In the genomic region with DNA sequence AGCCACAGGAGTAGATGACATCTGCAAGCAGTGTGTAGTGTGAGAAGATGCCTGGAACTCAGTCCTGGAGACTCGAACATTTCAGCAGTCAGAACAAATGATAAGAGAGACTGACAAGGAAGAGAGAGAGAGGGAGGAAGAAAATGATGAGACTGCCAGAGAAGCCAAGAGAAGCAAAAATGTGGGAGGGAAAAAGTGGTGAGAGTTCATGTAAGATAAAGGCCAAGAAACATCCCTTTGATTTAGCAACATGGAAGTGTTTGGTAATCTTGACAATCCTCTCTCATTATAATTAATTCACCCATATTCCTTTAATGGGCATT, we compare ENCODE assay signal across 1 cellular context.
TF ChIP-seq lines count a peak whose summit lies in the region.

No MANE protein-coding gene starts in this region.

TF ChIP-seq in GM23338, 12 proteins besides CTCF, POLR2A, EP300 and RAD21 (continued from another document):
- TF ChIP-seq ZNF462 (CRISPR knock-in tag; IDR thresholded peaks at IDR 0.05) (no peak), EZH2 (IDR thresholded peaks at IDR 0.05; ENCODE audit: low read depth, unreplicated experiment) (no peak)
- TF ChIP-seq, protein P1, sequence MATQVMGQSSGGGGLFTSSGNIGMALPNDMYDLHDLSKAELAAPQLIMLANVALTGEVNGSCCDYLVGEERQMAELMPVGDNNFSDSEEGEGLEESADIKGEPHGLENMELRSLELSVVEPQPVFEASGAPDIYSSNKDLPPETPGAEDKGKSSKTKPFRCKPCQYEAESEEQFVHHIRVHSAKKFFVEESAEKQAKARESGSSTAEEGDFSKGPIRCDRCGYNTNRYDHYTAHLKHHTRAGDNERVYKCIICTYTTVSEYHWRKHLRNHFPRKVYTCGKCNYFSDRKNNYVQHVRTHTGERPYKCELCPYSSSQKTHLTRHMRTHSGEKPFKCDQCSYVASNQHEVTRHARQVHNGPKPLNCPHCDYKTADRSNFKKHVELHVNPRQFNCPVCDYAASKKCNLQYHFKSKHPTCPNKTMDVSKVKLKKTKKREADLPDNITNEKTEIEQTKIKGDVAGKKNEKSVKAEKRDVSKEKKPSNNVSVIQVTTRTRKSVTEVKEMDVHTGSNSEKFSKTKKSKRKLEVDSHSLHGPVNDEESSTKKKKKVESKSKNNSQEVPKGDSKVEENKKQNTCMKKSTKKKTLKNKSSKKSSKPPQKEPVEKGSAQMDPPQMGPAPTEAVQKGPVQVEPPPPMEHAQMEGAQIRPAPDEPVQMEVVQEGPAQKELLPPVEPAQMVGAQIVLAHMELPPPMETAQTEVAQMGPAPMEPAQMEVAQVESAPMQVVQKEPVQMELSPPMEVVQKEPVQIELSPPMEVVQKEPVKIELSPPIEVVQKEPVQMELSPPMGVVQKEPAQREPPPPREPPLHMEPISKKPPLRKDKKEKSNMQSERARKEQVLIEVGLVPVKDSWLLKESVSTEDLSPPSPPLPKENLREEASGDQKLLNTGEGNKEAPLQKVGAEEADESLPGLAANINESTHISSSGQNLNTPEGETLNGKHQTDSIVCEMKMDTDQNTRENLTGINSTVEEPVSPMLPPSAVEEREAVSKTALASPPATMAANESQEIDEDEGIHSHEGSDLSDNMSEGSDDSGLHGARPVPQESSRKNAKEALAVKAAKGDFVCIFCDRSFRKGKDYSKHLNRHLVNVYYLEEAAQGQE (IDR thresholded peaks at IDR 0.05; ENCODE audit: unreplicated experiment) = no peak
